In genomic region chr6:20023549-20024315, GRCh38 we compare ENCODE assay signal across 8 cellular contexts.
A peak's percentile ranks its signal among the peaks of the same experiment; 100 is the strongest.
DNase-seq lines count a peak whose midpoint lies in the region; ATAC-seq and TF ChIP-seq lines count a peak whose summit lies in the region.
"Not testable (repeated sequence)": the region's sequence is repeated elsewhere in the genome, so short reads cannot be mapped to it uniquely, and the experiment has no call there.

No MANE protein-coding gene starts in this region.

- not testable (repeated sequence) for H3K36me3 ChIP-seq in BLaER1 treated with 17β-estradiol and CSF1 and Interleukin-3, amounts not matched to agents 10 nM and 100 nM; Loucy (ENCODE audit: insufficient read depth, low read length)

- peaks cover 8 to 15% (median 12%) of the 10 kb centered on the region in 10 experiments; a peak in 19 of 20 replicates for H3K4me1 ChIP-seq in BLaER1 treated with 17β-estradiol and CSF1 and Interleukin-3, amounts not matched to agents 10 nM and 100 nM
- peaks cover 17% of the 10 kb centered on the region for H3K4me1 ChIP-seq in Loucy (ENCODE audit: insufficient read depth, low read length, poor library complexity, severe bottlenecking)

- not testable (repeated sequence) for H3K9me3 ChIP-seq in BLaER1 treated with 17β-estradiol and CSF1 and Interleukin-3, amounts not matched to agents 10 nM and 100 nM (replicated peaks in 1 of 11); Loucy (ENCODE audit: insufficient read depth, low read depth, low read length)

- TF ChIP-seq CTCF in Loucy (conservative IDR thresholded peaks at IDR 0.05; ENCODE audit: low read length): not testable (repeated sequence)

- H3K9me3 Mint-ChIP-seq in activated CD4-positive, alpha-beta T cell treated with anti-CD3 and anti-CD28 coated beads, Interleukin-2, amount 10 ng/mL, durations not matched to agents 7 days and 5 days; activated naive CD8-positive, alpha-beta T cell treated with anti-CD3 and anti-CD28 coated beads for 36 hours: not testable (repeated sequence)

- POLR2A ChIA-PET in activated CD4-positive, alpha-beta T cell treated with anti-CD3 and anti-CD28 coated beads, Interleukin-2, amount 10 ng/mL, durations not matched to agents 7 days and 5 days (lab: Charles Lee): interaction anchor here (0.6 kb wide), 1 partner anchor 273 kb away, joined by 5 read pairs; no protein-coding TSS in a partner anchor

- peak overlapping the region; percentile 65 to 90 (median 84) for H3K4me2 ChIP-seq in BLaER1 treated with 17β-estradiol and CSF1 and Interleukin-3, amounts not matched to agents 10 nM and 100 nM
- H3K4me2 ChIP-seq in Loucy (ENCODE audit: low read depth, low read length, poor library complexity, severe bottlenecking): peak overlapping the region; percentile 67

- H3K27ac ChIP-seq in BLaER1 treated with 17β-estradiol and CSF1 and Interleukin-3, amounts not matched to agents 10 nM and 100 nM: 0 out of 22 replicates have a peak overlapping the region, but pooled peaks of 2 of the 11 experiments have one; percentile 1 to 20

- H3K9me2 ChIP-seq in Loucy (replicated peaks; ENCODE audit: low read depth, low read length): not testable (repeated sequence)

- H3K4me3 ChIP-seq in BLaER1 treated with 17β-estradiol and CSF1 and Interleukin-3, amounts not matched to agents 10 nM and 100 nM: peak overlapping the region in 9 of 10 experiments; percentile 15 to 56 (median 34); a peak in 13 of 20 replicates
- H3K4me3 ChIP-seq in Loucy (ENCODE audit: low read length, poor library complexity, severe bottlenecking): peak overlapping the region; percentile 65

- peak overlapping the region in 7 of 11 experiments; percentile 12 to 44 (median 32); a peak in 6 of 22 replicates for H3K9ac ChIP-seq in BLaER1 treated with 17β-estradiol and CSF1 and Interleukin-3, amounts not matched to agents 10 nM and 100 nM
- H3K9ac ChIP-seq in Loucy (ENCODE audit: low read depth, low read length, poor library complexity, severe bottlenecking): peak overlapping the region; percentile 46

- H3K4me1 Mint-ChIP-seq in activated CD4-positive, alpha-beta T cell treated with anti-CD3 and anti-CD28 coated beads, Interleukin-2, amount 10 ng/mL, durations not matched to agents 7 days and 5 days: peaks cover 14% of the 10 kb centered on the region
- peaks cover 15% of the 10 kb centered on the region for H3K4me1 Mint-ChIP-seq in activated naive CD8-positive, alpha-beta T cell treated with anti-CD3 and anti-CD28 coated beads for 36 hours

- H3F3A ChIP-seq in Loucy (ENCODE audit: low read depth): not testable (repeated sequence)

- peak; percentile 21 for DNase-seq in activated CD4-positive, alpha-beta T cell treated with anti-CD3 and anti-CD28 coated beads, Interleukin-2, amount 10 ng/mL, durations not matched to agents 7 days and 5 days
- peak; percentile 30 for DNase-seq in activated naive CD8-positive, alpha-beta T cell treated with anti-CD3 and anti-CD28 coated beads for 36 hours
- DNase-seq in stimulated activated CD4-positive, alpha-beta T cell treated with anti-CD3 and anti-CD28 coated beads, Interleukin-4, amount 100 ng/mL, for 1 hour: peak; percentile 7

- CTCF ChIA-PET in activated CD4-positive, alpha-beta T cell treated with anti-CD3 and anti-CD28 coated beads, Interleukin-2, amount 10 ng/mL, durations not matched to agents 7 days and 5 days (lab: Charles Lee): interaction anchor here (0.6 kb wide), 1 partner anchor 1665 kb away, joined by 3 read pairs; no protein-coding TSS in a partner anchor

- H3K36me3 Mint-ChIP-seq in activated CD4-positive, alpha-beta T cell treated with anti-CD3 and anti-CD28 coated beads, Interleukin-2, amount 10 ng/mL, durations not matched to agents 7 days and 5 days (ENCODE audit: low read depth); activated naive CD8-positive, alpha-beta T cell treated with anti-CD3 and anti-CD28 coated beads for 36 hours: not testable (repeated sequence)

- H3K79me2 ChIP-seq in Loucy (ENCODE audit: insufficient read depth, low read length): not testable (repeated sequence)

- ATAC-seq in GM18907 (IDR thresholded peaks at IDR 0.05; ENCODE audit: unreplicated experiment): peak; percentile 94
- ATAC-seq in GM21576 (IDR thresholded peaks at IDR 0.05; ENCODE audit: unreplicated experiment): peak; percentile 80
- peak; percentile 42 for ATAC-seq in HG03060 (IDR thresholded peaks at IDR 0.05; ENCODE audit: low read depth, unreplicated experiment)

- not testable (repeated sequence) for H3K27ac Mint-ChIP-seq in activated CD4-positive, alpha-beta T cell treated with anti-CD3 and anti-CD28 coated beads, Interleukin-2, amount 10 ng/mL, durations not matched to agents 7 days and 5 days; activated naive CD8-positive, alpha-beta T cell treated with anti-CD3 and anti-CD28 coated beads for 36 hours

- not testable (repeated sequence) for H4K20me1 ChIP-seq in BLaER1 treated with 17β-estradiol and CSF1 and Interleukin-3, amounts not matched to agents 10 nM and 100 nM; Loucy (ENCODE audit: insufficient read depth, low read length, poor library complexity, severe bottlenecking)

- H2AFZ ChIP-seq in Loucy (ENCODE audit: low read length): not testable (repeated sequence)

- peaks cover 28% of the 10 kb centered on the region for H3K27me3 Mint-ChIP-seq in activated CD4-positive, alpha-beta T cell treated with anti-CD3 and anti-CD28 coated beads, Interleukin-2, amount 10 ng/mL, durations not matched to agents 7 days and 5 days
- peaks cover 29% of the 10 kb centered on the region for H3K27me3 Mint-ChIP-seq in activated naive CD8-positive, alpha-beta T cell treated with anti-CD3 and anti-CD28 coated beads for 36 hours

- H3K27me3 ChIP-seq in BLaER1 treated with 17β-estradiol and CSF1 and Interleukin-3, amounts not matched to agents 10 nM and 100 nM; Loucy (ENCODE audit: insufficient read depth, low read length, poor library complexity, severe bottlenecking): not testable (repeated sequence)

- H3K4me3 Mint-ChIP-seq in activated CD4-positive, alpha-beta T cell treated with anti-CD3 and anti-CD28 coated beads, Interleukin-2, amount 10 ng/mL, durations not matched to agents 7 days and 5 days: peak overlapping the region; percentile 42
- peak overlapping the region; percentile 63 for H3K4me3 Mint-ChIP-seq in activated naive CD8-positive, alpha-beta T cell treated with anti-CD3 and anti-CD28 coated beads for 36 hours

Comparison
In these comparisons a context has a peak if more than half of its experiments do, and no peak if none do; other contexts are left out.
1. ATAC-seq: peak in every context shown above with its lines; median percentile 94 in GM18907; 80 in GM21576; 42 in HG03060.